Comparison of ENCODE assay signal across 10 cellular contexts in genomic region chr16:2471653-2472487, GRCh38. TPM values are rescaled to one million over a fixed set of nuclear protein-coding genes. Genes with fewer than 3 reads are reported as not detected.
DNase-seq lines count a peak whose midpoint lies in the region; ATAC-seq and TF ChIP-seq lines count a peak whose summit lies in the region.
"Had no signal": no experiment of that assay in that cellular context is flagged by ENCODE, and none has a peak within 500 bp of the region (broad histone marks: within the 10 kb centered on the region; RNA-seq: fewer than 3 reads in every experiment).

No MANE protein-coding gene starts in this region.

- no peaks in the 10 kb centered on the region for H3K36me3 ChIP-seq in cardiac muscle cell
- H3K36me3 ChIP-seq in kidney epithelial cell (ENCODE audit: control insufficient read depth, insufficient read depth, low read length), result no peaks in the 10 kb centered on the region
- no peaks in the 10 kb centered on the region for H3K36me3 ChIP-seq in thymus (ENCODE audit: control insufficient read depth, insufficient read depth)

- H3K4me3 Mint-ChIP-seq in WTC11, result peak overlapping the region; percentile 50

- H3K36me3 Mint-ChIP-seq in WTC11, result no peaks in the 10 kb centered on the region
- H3K36me3 Mint-ChIP-seq: CD4-positive, alpha-beta memory T cell had no signal

- H3K27ac ChIP-seq in cardiac muscle cell, result no peak overlapping the region
- H3K27ac ChIP-seq in thymus (ENCODE audit: low read depth), result no peak overlapping the region
- H3K27ac ChIP-seq: epithelial cell of prostate had no signal

- H3K4me1 ChIP-seq in cardiac muscle cell (ENCODE audit: low read depth) (peaks cover 41% of the 10 kb centered on the region), thymus (ENCODE audit: control insufficient read depth, insufficient read depth, low read length) (peaks cover 23% of the 10 kb centered on the region)

- WGBS in thymus, result 36% methylated on average over 61 of the region's 61 CpGs

- H3K4me1 Mint-ChIP-seq in WTC11, result peaks cover 22% of the 10 kb centered on the region

- H3K4me3 ChIP-seq in cardiac muscle cell, result peak overlapping the region; percentile 30
- peak overlapping the region; percentile 9 for H3K4me3 ChIP-seq in kidney epithelial cell (ENCODE audit: low read depth, low read length)
- H3K4me3 ChIP-seq in thymus (ENCODE audit: low read length), result peak overlapping the region; percentile 19

- no peaks in the 10 kb centered on the region for H3K9me3 Mint-ChIP-seq in WTC11
- H3K9me3 Mint-ChIP-seq: CD4-positive, alpha-beta memory T cell had no signal

- TF ChIP-seq CTCF in cardiac muscle cell (IDR thresholded peaks at IDR 0.05; ENCODE audit: low read depth, low read length) (no peak), WTC11 (IDR thresholded peaks at IDR 0.05) (no peak), kidney epithelial cell (IDR thresholded peaks at IDR 0.05; ENCODE audit: insufficient read depth, low read length, poor library complexity, severe bottlenecking) (no peak)

- H3K27ac Mint-ChIP-seq in WTC11, result no peak overlapping the region
- H3K27ac Mint-ChIP-seq: CD4-positive, alpha-beta memory T cell had no signal

- peaks cover 38% of the 10 kb centered on the region for H3K27me3 Mint-ChIP-seq in WTC11 (ENCODE audit: low read depth)

- POLR2A ChIA-PET in WTC11 (lab: Charles Lee), result interaction anchor here (0.6 to 1.0 kb wide), 2 partner anchors 12 to 30 kb away, joined by 3 read pairs; partner anchors contain the start of gene TEDC2

- CTCF ChIA-PET in WTC11 (lab: Charles Lee), result interaction anchor here (1.0 to 5.9 kb wide), 4 partner anchors 30 to 60 kb away, joined by 4 to 53 read pairs (median 5); partner anchors contain the start of gene ATP6V0C

- H3K9me3 ChIP-seq in cardiac muscle cell (ENCODE audit: low read depth) (no peaks in the 10 kb centered on the region), thymus (ENCODE audit: control insufficient read depth) (no peaks in the 10 kb centered on the region)

- intact Hi-C loops in left ventricle myocardium superior (cut with micrococcal nuclease), result no loop called here

- no peak for ATAC-seq in left ventricle myocardium superior
- no peak for ATAC-seq in WTC11
- ATAC-seq in GM18502 (IDR thresholded peaks at IDR 0.05; ENCODE audit: poor library complexity, unreplicated experiment), result no peak
- ATAC-seq in esophagus mucosa, result no peak

- DNase-seq in cardiac muscle cell (ENCODE audit: low read depth in 1 of 2, low spot score in 1 of 2), result no peak
- no peak for DNase-seq in left ventricle myocardium superior
- no peak for DNase-seq in WTC11 (ENCODE audit: low spot score)
- DNase-seq in kidney epithelial cell (ENCODE audit: low read depth), result no peak
- no peak for DNase-seq in NCI-H1048 (lab: John Stamatoyannopoulos, UW)

- H3K27me3 ChIP-seq in cardiac muscle cell (peaks cover 13% of the 10 kb centered on the region), kidney epithelial cell (ENCODE audit: control insufficient read depth, insufficient read depth, low read length) (peaks cover 13% of the 10 kb centered on the region), thymus (ENCODE audit: control insufficient read depth, insufficient read depth) (peaks cover 90% of the 10 kb centered on the region)

TF ChIP-seq in WTC11, 78 proteins besides CTCF, POLR2A, EP300 and RAD21 (continues in another document):
- TF ChIP-seq MXD4 (CRISPR knock-in tag; IDR thresholded peaks at IDR 0.05; ENCODE audit: borderline replicate concordance), result no peak
- TF ChIP-seq ZNF232 (CRISPR knock-in tag; IDR thresholded peaks at IDR 0.05), result no peak
- peak; percentile 11 for TF ChIP-seq ETV6 (CRISPR knock-in tag; IDR thresholded peaks at IDR 0.05)
- no peak for TF ChIP-seq IRF2 (CRISPR knock-in tag; IDR thresholded peaks at IDR 0.05; ENCODE audit: borderline replicate concordance, low read depth)
- TF ChIP-seq ESRRA (CRISPR knock-in tag; IDR thresholded peaks at IDR 0.05; ENCODE audit: borderline replicate concordance), result no peak
- TF ChIP-seq NR2C2 (CRISPR knock-in tag; IDR thresholded peaks at IDR 0.05), result 0 out of 2 replicates have a peak, but pooled peaks have one; percentile 48
- TF ChIP-seq KAT7 (CRISPR knock-in tag; IDR thresholded peaks at IDR 0.05; ENCODE audit: borderline replicate concordance), result peak; percentile 44; the same call in 1 of the 2 replicates
- 0 out of 2 replicates have a peak, but pooled peaks have one; percentile 56 for TF ChIP-seq RELA (CRISPR knock-in tag; IDR thresholded peaks at IDR 0.05; ENCODE audit: borderline replicate concordance)
- TF ChIP-seq, protein P1, sequence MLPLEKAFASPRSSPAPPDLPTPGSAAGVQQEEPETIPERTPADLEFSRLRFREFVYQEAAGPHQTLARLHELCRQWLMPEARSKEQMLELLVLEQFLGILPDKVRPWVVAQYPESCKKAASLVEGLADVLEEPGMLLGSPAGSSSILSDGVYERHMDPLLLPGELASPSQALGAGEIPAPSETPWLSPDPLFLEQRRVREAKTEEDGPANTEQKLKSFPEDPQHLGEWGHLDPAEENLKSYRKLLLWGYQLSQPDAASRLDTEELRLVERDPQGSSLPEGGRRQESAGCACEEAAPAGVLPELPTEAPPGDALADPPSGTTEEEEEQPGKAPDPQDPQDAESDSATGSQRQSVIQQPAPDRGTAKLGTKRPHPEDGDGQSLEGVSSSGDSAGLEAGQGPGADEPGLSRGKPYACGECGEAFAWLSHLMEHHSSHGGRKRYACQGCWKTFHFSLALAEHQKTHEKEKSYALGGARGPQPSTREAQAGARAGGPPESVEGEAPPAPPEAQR (CRISPR knock-in tag; IDR thresholded peaks at IDR 0.05), result no peak
- TF ChIP-seq, protein P2, sequence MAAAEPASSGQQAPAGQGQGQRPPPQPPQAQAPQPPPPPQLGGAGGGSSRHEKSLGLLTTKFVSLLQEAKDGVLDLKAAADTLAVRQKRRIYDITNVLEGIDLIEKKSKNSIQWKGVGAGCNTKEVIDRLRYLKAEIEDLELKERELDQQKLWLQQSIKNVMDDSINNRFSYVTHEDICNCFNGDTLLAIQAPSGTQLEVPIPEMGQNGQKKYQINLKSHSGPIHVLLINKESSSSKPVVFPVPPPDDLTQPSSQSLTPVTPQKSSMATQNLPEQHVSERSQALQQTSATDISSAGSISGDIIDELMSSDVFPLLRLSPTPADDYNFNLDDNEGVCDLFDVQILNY (CRISPR knock-in tag; IDR thresholded peaks at IDR 0.05), result no peak
- peak; percentile 18; the same call in 1 of the 2 replicates for TF ChIP-seq FOXK1 (CRISPR knock-in tag; IDR thresholded peaks at IDR 0.05)
- TF ChIP-seq FOXP4 (CRISPR knock-in tag; IDR thresholded peaks at IDR 0.05), result peak; percentile 74
- TF ChIP-seq MAX (CRISPR knock-in tag; IDR thresholded peaks at IDR 0.05), result peak; percentile 83; the same call in 1 of the 2 replicates
- 0 out of 2 replicates have a peak, but pooled peaks have one; percentile 4 for TF ChIP-seq ZNF121 (CRISPR knock-in tag; IDR thresholded peaks at IDR 0.05)
- TF ChIP-seq RORB (CRISPR knock-in tag; IDR thresholded peaks at IDR 0.05), result no peak
- TF ChIP-seq GABPB1 (CRISPR knock-in tag; IDR thresholded peaks at IDR 0.05), result no peak

RNA-seq across cellular contexts. Expression of gene NTN3, which starts 0.8 kb away (rescaled TPM):
- total RNA-seq in cardiac muscle cell, result 9.4 and 20.5 TPM in 2 replicates
- 1.6 and 5.6 TPM in 2 replicates for polyA plus RNA-seq in cardiac muscle cell
- 0.52 TPM for total RNA-seq in left ventricle myocardium superior
- total RNA-seq in WTC11 (2021), result 0.82 to 0.92 TPM (median 0.89 TPM) in 3 replicates
- 0.17 and 0.41 TPM in 2 replicates for total RNA-seq in kidney epithelial cell
- polyA plus RNA-seq in thymus, result 0.02 TPM
- total RNA-seq in esophagus mucosa, result 0.08 TPM
- total RNA-seq: CD4-positive, alpha-beta memory T cell had no signal
- polyA plus RNA-seq: CD4-positive, alpha-beta memory T cell had no signal

RNA-seq across cellular contexts. Expression of gene TBC1D24, which starts 3.1 kb away (rescaled TPM):
- total RNA-seq in cardiac muscle cell (17.3 and 23.6 TPM in 2 replicates), left ventricle myocardium superior (15.4 TPM), WTC11 (2021) (17.3 to 21.0 TPM (median 17.8 TPM) in 3 replicates), kidney epithelial cell (14.5 and 15.9 TPM in 2 replicates), esophagus mucosa (2.0 TPM)
- polyA plus RNA-seq in cardiac muscle cell (8.2 and 10.2 TPM in 2 replicates), thymus (3.7 TPM)

RNA-seq across cellular contexts. Expression of gene TEDC2, which starts 12.0 kb away (rescaled TPM):
- 27.3 and 34.8 TPM in 2 replicates for total RNA-seq in cardiac muscle cell
- 30.7 and 34.4 TPM in 2 replicates for polyA plus RNA-seq in cardiac muscle cell
- 0.67 TPM for total RNA-seq in left ventricle myocardium superior
- total RNA-seq in WTC11 (2021), result 51.7 to 61.6 TPM (median 51.9 TPM) in 3 replicates
- 12.0 and 14.2 TPM in 2 replicates for total RNA-seq in kidney epithelial cell
- polyA plus RNA-seq in thymus, result 1.8 TPM
- total RNA-seq in esophagus mucosa, result 3.1 TPM

RNA-seq across cellular contexts. Expression of gene ATP6V0C, which starts 41.9 kb away (rescaled TPM):
- 92.4 and 117 TPM in 2 replicates for total RNA-seq in cardiac muscle cell
- 184 and 281 TPM in 2 replicates for polyA plus RNA-seq in cardiac muscle cell
- 150 TPM for total RNA-seq in left ventricle myocardium superior
- 193 to 212 TPM (median 193 TPM) in 3 replicates for total RNA-seq in WTC11 (2021)
- 79.1 and 139 TPM in 2 replicates for total RNA-seq in kidney epithelial cell
- polyA plus RNA-seq in thymus, result 103 TPM
- total RNA-seq in esophagus mucosa, result 205 TPM

RNA-seq across cellular contexts. Expression of gene CCNF, which starts 42.6 kb away (rescaled TPM):
- total RNA-seq in cardiac muscle cell, result 10.5 and 44.0 TPM in 2 replicates
- 9.2 and 48.2 TPM in 2 replicates for polyA plus RNA-seq in cardiac muscle cell
- 1.1 TPM for total RNA-seq in left ventricle myocardium superior
- total RNA-seq in WTC11 (2021), result 53.5 to 65.7 TPM (median 54.7 TPM) in 3 replicates
- total RNA-seq in kidney epithelial cell, result 7.4 and 8.6 TPM in 2 replicates
- polyA plus RNA-seq in thymus, result 4.0 TPM
- total RNA-seq in esophagus mucosa, result 11.1 TPM
